Comparison of ENCODE assay signal across 11 cellular contexts in genomic region chr17:27551701-27552466, GRCh38.
DNase-seq lines count a peak whose midpoint lies in the region; ATAC-seq and TF ChIP-seq lines count a peak whose summit lies in the region.
"Had no signal": no experiment of that assay in that cellular context is flagged by ENCODE, and none has a peak within 500 bp of the region (broad histone marks: within the 10 kb centered on the region; RNA-seq: fewer than 3 reads in every experiment).

No MANE protein-coding gene starts in this region.

- CTCF ChIA-PET in Panc1 (lab: Charles Lee): no interaction called here

- H3K27me3 ChIP-seq in Panc1 (ENCODE audit: control insufficient read depth, insufficient read depth, low read length) (no peaks in the 10 kb centered on the region), HAP-1 (ENCODE audit: low read depth) (no peaks in the 10 kb centered on the region)

- no peak for TF ChIP-seq CTCF in Panc1 (IDR thresholded peaks at IDR 0.05)
- no peak for TF ChIP-seq CTCF in nephron progenitor cell (IDR thresholded peaks at IDR 0.05)

- peaks cover 38% of the 10 kb centered on the region for H3K4me1 Mint-ChIP-seq in T-helper 1 cell treated with Interleukin-12 subunit alpha and Interleukin-12 subunit beta and Interleukin-4 antibody, amounts not matched to agents 30 μg/mL and 1 μg/mL, for 36 hours (ENCODE audit: low read depth)
- peaks cover 64% of the 10 kb centered on the region for H3K4me1 Mint-ChIP-seq in stimulated activated naive CD8-positive, alpha-beta T cell treated with anti-CD3 and anti-CD28 coated beads, Interleukin-15, amount 100 ng/mL, for 72 hours
- peaks cover 21% of the 10 kb centered on the region for H3K4me1 Mint-ChIP-seq in nephron progenitor cell

- H3K4me3 ChIP-seq in Panc1 (ENCODE audit: low read depth in 2 of 2, low read length in 2 of 2) (no peak overlapping the region), HAP-1 (no peak overlapping the region)

- intact Hi-C loops in Panc1 (cut with micrococcal nuclease; ENCODE audit: unreplicated experiment): no loop called here

- no peaks in the 10 kb centered on the region for H3K9me3 Mint-ChIP-seq in T-helper 1 cell treated with Interleukin-12 subunit alpha and Interleukin-12 subunit beta and Interleukin-4 antibody, amounts not matched to agents 30 μg/mL and 1 μg/mL, for 36 hours
- H3K9me3 Mint-ChIP-seq in stimulated activated naive CD8-positive, alpha-beta T cell treated with anti-CD3 and anti-CD28 coated beads, Interleukin-15, amount 100 ng/mL, for 72 hours: no peaks in the 10 kb centered on the region
- H3K9me3 Mint-ChIP-seq in nephron progenitor cell: no peaks in the 10 kb centered on the region
- H3K9me3 Mint-ChIP-seq: naive thymus-derived CD8-positive, alpha-beta T cell had no signal

- no peaks in the 10 kb centered on the region for H3K27me3 Mint-ChIP-seq in T-helper 1 cell treated with Interleukin-12 subunit alpha and Interleukin-12 subunit beta and Interleukin-4 antibody, amounts not matched to agents 30 μg/mL and 1 μg/mL, for 36 hours (ENCODE audit: low read depth)
- no peaks in the 10 kb centered on the region for H3K27me3 Mint-ChIP-seq in stimulated activated naive CD8-positive, alpha-beta T cell treated with anti-CD3 and anti-CD28 coated beads, Interleukin-15, amount 100 ng/mL, for 72 hours
- H3K27me3 Mint-ChIP-seq in nephron progenitor cell (ENCODE audit: low read depth, poor library complexity): peaks cover 2% of the 10 kb centered on the region
- H3K27me3 Mint-ChIP-seq: naive thymus-derived CD8-positive, alpha-beta T cell had no signal

- ATAC-seq in Panc1: peak; percentile 80
- ATAC-seq in stimulated activated naive CD8-positive, alpha-beta T cell treated with anti-CD3 and anti-CD28 coated beads, Interleukin-15, amount 100 ng/mL, for 72 hours: no peak
- ATAC-seq: naive thymus-derived CD8-positive, alpha-beta T cell had no signal

- H3K27ac Mint-ChIP-seq in T-helper 1 cell treated with Interleukin-12 subunit alpha and Interleukin-12 subunit beta and Interleukin-4 antibody, amounts not matched to agents 30 μg/mL and 1 μg/mL, for 36 hours: peak overlapping the region; percentile 42
- H3K27ac Mint-ChIP-seq in stimulated activated naive CD8-positive, alpha-beta T cell treated with anti-CD3 and anti-CD28 coated beads, Interleukin-15, amount 100 ng/mL, for 72 hours: peak overlapping the region; percentile 57 to 61
- no peak overlapping the region for H3K27ac Mint-ChIP-seq in nephron progenitor cell

- H3K9me3 ChIP-seq in Panc1 (ENCODE audit: control insufficient read depth, insufficient read depth, low read depth, low read length): no peaks in the 10 kb centered on the region
- no peaks in the 10 kb centered on the region for H3K9me3 ChIP-seq in HAP-1

- H3K36me3 ChIP-seq in Panc1 (ENCODE audit: control insufficient read depth, insufficient read depth, low read length) (no peaks in the 10 kb centered on the region), HAP-1 (replicated peaks) (no peaks in the 10 kb centered on the region)

- in situ Hi-C loops in Panc1 (cut with HindIII; ENCODE audit: low pct_unique_long_range_greater_than_20kb, low sequenced_read_pairs): no loop called here
- in situ Hi-C loops in HAP-1 (cut with MboI; ENCODE audit: low sequenced_read_pairs): no loop called here

- DNase-seq in T-helper 1 cell (no peak), Panc1 (ENCODE audit: low read depth, low spot score) (no peak), glomerular visceral epithelial cell (ENCODE audit: extremely low spot score) (peak; percentile 57), NCI-H748 treated with DMSO at 0.1 percent for 48 hours (lab: John Stamatoyannopoulos, UW) (no peak), HAP-1 (ENCODE audit: low spot score in 2 of 2) (no peak), nephron progenitor cell (no peak)
- DNase-seq in stimulated activated naive CD8-positive, alpha-beta T cell treated with anti-CD3 and anti-CD28 coated beads, Interleukin-15, amount 100 ng/mL, for 72 hours: no peak
- DNase-seq: activated naive CD4-positive, alpha-beta T cell treated with anti-CD3 and anti-CD28 coated beads, Interleukin-2, amount 50 U/mL, for 16 hours; stimulated activated naive CD4-positive, alpha-beta T cell had no signal

- H3K27ac ChIP-seq in Panc1 (ENCODE audit: low read length): peak overlapping the region; percentile 52

- H3K36me3 Mint-ChIP-seq in T-helper 1 cell treated with Interleukin-12 subunit alpha and Interleukin-12 subunit beta and Interleukin-4 antibody, amounts not matched to agents 30 μg/mL and 1 μg/mL, for 36 hours (ENCODE audit: low read depth): peaks cover 32% of the 10 kb centered on the region
- peaks cover 14% of the 10 kb centered on the region for H3K36me3 Mint-ChIP-seq in nephron progenitor cell (ENCODE audit: low read depth)

- POLR2A ChIA-PET in Panc1 (lab: Charles Lee): no interaction called here

- H3K4me1 ChIP-seq in Panc1 (ENCODE audit: control insufficient read depth, insufficient read depth, low read length) (peaks cover 31% of the 10 kb centered on the region), HAP-1 (no peaks in the 10 kb centered on the region)

- no TSS peak for BruUV-seq in Panc1 (replicated peaks; lab: Mats Ljungman, UMichigan)

- H3K4me3 Mint-ChIP-seq in T-helper 1 cell treated with Interleukin-12 subunit alpha and Interleukin-12 subunit beta and Interleukin-4 antibody, amounts not matched to agents 30 μg/mL and 1 μg/mL, for 36 hours: no peak overlapping the region
- peak overlapping the region in 1 of 2 donors; percentile 13 for H3K4me3 Mint-ChIP-seq in stimulated activated naive CD8-positive, alpha-beta T cell treated with anti-CD3 and anti-CD28 coated beads, Interleukin-15, amount 100 ng/mL, for 72 hours
- no peak overlapping the region for H3K4me3 Mint-ChIP-seq in nephron progenitor cell
- H3K4me3 Mint-ChIP-seq: naive thymus-derived CD8-positive, alpha-beta T cell had no signal
